In the genomic region with DNA sequence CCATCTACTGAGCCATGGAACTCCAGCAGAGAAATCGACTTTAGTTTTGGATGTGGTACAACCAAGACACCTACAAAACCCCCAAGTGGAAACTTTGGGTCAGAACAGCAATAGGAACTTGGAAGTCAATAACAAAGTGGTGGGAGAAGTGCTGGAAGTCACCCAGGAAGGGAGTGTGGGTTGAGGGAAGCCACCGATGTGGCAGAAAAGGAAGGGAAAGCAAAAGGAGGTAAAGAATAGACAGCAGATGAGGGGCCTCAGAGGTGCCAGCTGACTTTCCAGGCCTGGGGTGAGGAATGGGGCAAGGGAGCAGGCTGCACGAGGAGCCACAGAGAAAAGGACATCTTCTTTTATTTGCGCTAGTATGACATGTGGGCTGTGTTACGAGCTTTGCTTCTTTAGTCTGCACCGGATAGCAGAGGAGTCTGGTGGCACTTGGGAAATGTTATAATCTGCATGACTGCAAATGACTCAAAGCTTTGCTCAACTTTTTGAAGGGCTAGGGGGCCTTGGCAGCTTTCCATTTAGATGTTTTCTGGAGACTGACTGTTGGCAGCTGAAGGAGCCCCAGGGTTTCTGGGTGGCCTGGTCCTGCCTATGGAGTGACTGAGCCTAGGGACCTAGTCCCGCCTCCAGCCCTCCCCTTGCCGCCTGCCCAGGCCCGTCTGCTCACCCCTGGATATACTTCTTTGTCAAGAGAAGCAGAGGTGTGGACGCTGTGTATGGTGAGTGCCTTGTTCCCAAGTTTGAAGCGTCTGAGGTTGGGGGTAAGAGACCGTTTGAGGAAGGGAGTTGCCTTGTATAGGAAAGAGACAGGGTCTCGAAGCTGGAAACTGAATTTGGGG, we compare ENCODE assay signal across 10 cellular contexts. TPM values are rescaled to one million over a fixed set of nuclear protein-coding genes. Genes with fewer than 3 reads are reported as not detected.
DNase-seq lines count a peak whose midpoint lies in the region; ATAC-seq and TF ChIP-seq lines count a peak whose summit lies in the region.
"Had no signal": no experiment of that assay in that cellular context is flagged by ENCODE, and none has a peak within 500 bp of the region (broad histone marks: within the 10 kb centered on the region; RNA-seq: fewer than 3 reads in every experiment).

No MANE protein-coding gene starts in this region.

- no peak overlapping the region for H3K4me3 ChIP-seq in BLaER1

- no peak for ATAC-seq in GM21723 (IDR thresholded peaks at IDR 0.05; ENCODE audit: unreplicated experiment)

- peaks cover 91% of the 10 kb centered on the region for H3K4me1 Mint-ChIP-seq in mesothelial cell of epicardium

- H3K27ac ChIP-seq in BLaER1 (peak overlapping the region; percentile 51; the same call in 1 of the 2 replicates), cingulate gyrus (ENCODE audit: low read depth, low read length) (peak overlapping the region; percentile 85)

- DNase-seq in MV-4-11 (lab: John Stamatoyannopoulos, UW) (peak; percentile 75), mesothelial cell of epicardium (ENCODE audit: low spot score in 2 of 2, unreplicated experiment in 2 of 2) (peak in 1 of 2 experiments; percentile 48), GF-D8 (lab: John Stamatoyannopoulos, UW) (no peak), NCI-H774 (lab: John Stamatoyannopoulos, UW) (no peak), NCI-H2081 treated with DMSO at 0.1 percent for 48 hours (lab: John Stamatoyannopoulos, UW) (no peak)
- DNase-seq: activated gamma-delta T cell had no signal

- H3K9me3 Mint-ChIP-seq in mesothelial cell of epicardium, result no peaks in the 10 kb centered on the region

- H3K4me3 Mint-ChIP-seq in mesothelial cell of epicardium, result peak overlapping the region; percentile 47

- no peak for TF ChIP-seq CTCF in mesothelial cell of epicardium (IDR thresholded peaks at IDR 0.05; ENCODE audit: unreplicated experiment)

- no peaks in the 10 kb centered on the region for H3K36me3 Mint-ChIP-seq in mesothelial cell of epicardium

- no peak overlapping the region for H3K9ac ChIP-seq in BLaER1

- H3K4me1 ChIP-seq in BLaER1, result peaks cover 79% of the 10 kb centered on the region

- no peaks in the 10 kb centered on the region for H3K9me3 ChIP-seq in BLaER1

- H3K27me3 Mint-ChIP-seq in mesothelial cell of epicardium (ENCODE audit: low read depth), result no peaks in the 10 kb centered on the region

- peak overlapping the region; percentile 51 for H3K4me2 ChIP-seq in BLaER1

- H4K20me1 ChIP-seq in BLaER1, result peaks cover 74% of the 10 kb centered on the region

- H3K27ac Mint-ChIP-seq in mesothelial cell of epicardium, result peak overlapping the region; percentile 88

- no peaks in the 10 kb centered on the region for H3K27me3 ChIP-seq in BLaER1

- peaks cover 52% of the 10 kb centered on the region for H3K36me3 ChIP-seq in BLaER1

RNA-seq across cellular contexts. Expression of a gene that starts 5.0 kb away (rescaled TPM):
- 93.9 to 101 TPM (median 97.0 TPM) in 3 replicates for total RNA-seq in mesothelial cell of epicardium

RNA-seq across cellular contexts. Expression of a gene that starts 40.7 kb away (rescaled TPM):
- total RNA-seq in mesothelial cell of epicardium, result 106 to 113 TPM (median 109 TPM) in 3 replicates

RNA-seq across cellular contexts. Expression of a gene that starts 56.8 kb away (rescaled TPM):
- 0.16 to 0.24 TPM (median 0.20 TPM) in 3 replicates for total RNA-seq in mesothelial cell of epicardium
- total RNA-seq: mononuclear cell had no signal

RNA-seq across cellular contexts. Expression of a gene that starts 56.8 kb away (rescaled TPM):
- total RNA-seq in mesothelial cell of epicardium, result not detected in 3 replicates
- total RNA-seq: mononuclear cell had no signal
